In genomic region chr10:132158122-132158741, GRCh38 we compare ENCODE assay signal across 16 cellular contexts. TPM values are rescaled to one million over a fixed set of nuclear protein-coding genes. Genes with fewer than 3 reads are reported as not detected.
DNase-seq lines count a peak whose midpoint lies in the region; FAIRE-seq and TF ChIP-seq lines count a peak whose summit lies in the region.
"Had no signal": no experiment of that assay in that cellular context is flagged by ENCODE, and none has a peak within 500 bp of the region (broad histone marks: within the 10 kb centered on the region; RNA-seq: fewer than 3 reads in every experiment).

No MANE protein-coding gene starts in this region.

- no peak overlapping the region for H3K18ac ChIP-seq in H1 (ENCODE audit: extremely low read depth, low read length)

- peaks cover 32% of the 10 kb centered on the region for H3K4me1 ChIP-seq in CD4-positive, alpha-beta memory T cell (ENCODE audit: insufficient read depth, low read length)
- H3K4me1 ChIP-seq in H1 (replicated peaks in 1 of 4; ENCODE audit: control insufficient read depth in 3 of 4, insufficient read depth in 4 of 4, low read length in 3 of 4), result peaks cover 0 to 11% (median 6%) of the 10 kb centered on the region in 4 experiments; a peak in 6 of 7 replicates

- H3K56ac ChIP-seq in H1 (replicated peaks; ENCODE audit: insufficient read length, low read depth, low read length), result no peak overlapping the region

- peaks cover 0 to 9% (median 0%) of the 10 kb centered on the region in 8 donors for H3K9me3 Mint-ChIP-seq in CD4-positive, alpha-beta memory T cell
- no peaks in the 10 kb centered on the region for H3K9me3 Mint-ChIP-seq in activated CD4-positive, alpha-beta T cell treated with anti-CD3 and anti-CD28 coated beads, Interleukin-2, amount 10 ng/mL, durations not matched to agents 7 days and 5 days
- H3K9me3 Mint-ChIP-seq in nephron progenitor cell, result no peaks in the 10 kb centered on the region
- H3K9me3 Mint-ChIP-seq: mesothelial cell of epicardium had no signal

- H3K4me1 Mint-ChIP-seq in CD4-positive, alpha-beta memory T cell, result peaks cover 14 to 40% (median 33%) of the 10 kb centered on the region in 4 donors
- peaks cover 31% of the 10 kb centered on the region for H3K4me1 Mint-ChIP-seq in activated CD4-positive, alpha-beta T cell treated with anti-CD3 and anti-CD28 coated beads, Interleukin-2, amount 10 ng/mL, durations not matched to agents 7 days and 5 days
- peaks cover 9% of the 10 kb centered on the region for H3K4me1 Mint-ChIP-seq in nephron progenitor cell
- H3K4me1 Mint-ChIP-seq: mesothelial cell of epicardium had no signal

- H4K5ac ChIP-seq in H1 (ENCODE audit: insufficient read length, low read depth, low read length), result no peak overlapping the region

- no peak overlapping the region for H3K9ac ChIP-seq in H1 (replicated peaks in 1 of 4; ENCODE audit: extremely low read depth in 1 of 4, low read depth in 3 of 4, low read length in 3 of 4)

- no peak for TF ChIP-seq RAD21 in H1 (IDR thresholded peaks at IDR 0.05 in 1 of 2, conservative IDR thresholded peaks at IDR 0.05 in 1 of 2; ENCODE audit: low read depth in 2 of 2, low read length in 2 of 2)

- TF ChIP-seq CTCF in H1 (IDR thresholded peaks at IDR 0.05; ENCODE audit: control extremely low read depth in 1 of 3, insufficient read depth in 1 of 3, low read depth in 1 of 3, low read length in 3 of 3) (no peak), nephron progenitor cell (IDR thresholded peaks at IDR 0.05) (no peak)

- H3K27me3 Mint-ChIP-seq in CD4-positive, alpha-beta memory T cell, result no peaks in the 10 kb centered on the region
- H3K27me3 Mint-ChIP-seq in activated CD4-positive, alpha-beta T cell treated with anti-CD3 and anti-CD28 coated beads, Interleukin-2, amount 10 ng/mL, durations not matched to agents 7 days and 5 days, result no peaks in the 10 kb centered on the region
- H3K27me3 Mint-ChIP-seq in nephron progenitor cell (ENCODE audit: low read depth, poor library complexity), result peaks cover 7% of the 10 kb centered on the region

- H3K36me3 ChIP-seq in CD4-positive, alpha-beta memory T cell (ENCODE audit: insufficient read depth, low read length), result no peaks in the 10 kb centered on the region
- no peaks in the 10 kb centered on the region; a peak in 1 of 8 replicates for H3K36me3 ChIP-seq in H1 (ENCODE audit: control insufficient read depth in 2 of 4, insufficient read depth in 4 of 4, low read length in 3 of 4)

- no peaks in the 10 kb centered on the region for H3K79me1 ChIP-seq in H1 (ENCODE audit: low read depth, low read length)

- H3K27me3 ChIP-seq in CD4-positive, alpha-beta memory T cell (ENCODE audit: insufficient read depth, low read length), result no peaks in the 10 kb centered on the region
- no peaks in the 10 kb centered on the region; a peak in 1 of 7 replicates for H3K27me3 ChIP-seq in H1 (replicated peaks in 1 of 4; ENCODE audit: control insufficient read depth in 3 of 4, extremely low read depth in 1 of 4, insufficient read depth in 3 of 4, low read length in 3 of 4)
- H3K27me3 ChIP-seq: heart left ventricle had no signal

- TF ChIP-seq EP300 in H1 (IDR thresholded peaks at IDR 0.05; ENCODE audit: borderline replicate concordance in 1 of 2, low read depth in 2 of 2, low read length in 2 of 2), result no peak

- no peak overlapping the region for H2BK120ac ChIP-seq in H1 (replicated peaks; ENCODE audit: low read depth, low read length)

- TF ChIP-seq POLR2A in H54 (IDR thresholded peaks at IDR 0.05; ENCODE audit: low read depth, low read length) (no peak), H1 (IDR thresholded peaks at IDR 0.05; ENCODE audit: control extremely low read depth in 1 of 2, low read depth in 2 of 2, low read length in 2 of 2) (no peak)

- H3K27ac ChIP-seq in CD4-positive, alpha-beta memory T cell (ENCODE audit: low read depth, low read length), result peak overlapping the region; percentile 97
- no peak overlapping the region for H3K27ac ChIP-seq in H1 (ENCODE audit: low read depth, low read length)
- H3K27ac ChIP-seq: heart left ventricle, HL-60 had no signal

- peak overlapping the region in 4 of 8 donors; percentile 7 to 54 (median 12) for H3K4me3 Mint-ChIP-seq in CD4-positive, alpha-beta memory T cell
- H3K4me3 Mint-ChIP-seq in activated CD4-positive, alpha-beta T cell treated with anti-CD3 and anti-CD28 coated beads, Interleukin-2, amount 10 ng/mL, durations not matched to agents 7 days and 5 days, result no peak overlapping the region
- no peak overlapping the region for H3K4me3 Mint-ChIP-seq in nephron progenitor cell
- H3K4me3 Mint-ChIP-seq: mesothelial cell of epicardium had no signal

- no peak overlapping the region for H2AFZ ChIP-seq in H1 (ENCODE audit: low read length)

- H3K79me2 ChIP-seq in H1 (ENCODE audit: control insufficient read depth in 1 of 2, insufficient read depth in 2 of 2, low read length in 2 of 2), result no peaks in the 10 kb centered on the region

- no peak overlapping the region for H2AK5ac ChIP-seq in H1 (ENCODE audit: low read depth, low read length)

- no peak overlapping the region for H3K4ac ChIP-seq in H1 (replicated peaks; ENCODE audit: insufficient read length, low read depth, low read length)

- no peak overlapping the region for H2BK12ac ChIP-seq in H1 (ENCODE audit: low read depth, low read length)

- WGBS in H1 (ENCODE audit: extremely low coverage in 1 of 2, insufficient coverage in 1 of 2, insufficient read length in 1 of 2, insufficient replicate concordance in 2 of 2, low coverage in 1 of 2, low lambda C conversion rate in 2 of 2, missing lambda C conversion rate in 1 of 2), 2 experiments, result 92% methylated on average over 2 of the region's 2 CpGs; no CpG with 5 or more reads in 1 of the 2 experiments

- peaks cover 0 to 2% of the 10 kb centered on the region in 2 experiments for H4K20me1 ChIP-seq in H1 (replicated peaks in 1 of 2; ENCODE audit: control insufficient read depth in 1 of 2, insufficient read depth in 2 of 2, low read length in 2 of 2)

- no peaks in the 10 kb centered on the region for H3K36me3 Mint-ChIP-seq in CD4-positive, alpha-beta memory T cell
- peaks cover 2% of the 10 kb centered on the region for H3K36me3 Mint-ChIP-seq in activated CD4-positive, alpha-beta T cell treated with anti-CD3 and anti-CD28 coated beads, Interleukin-2, amount 10 ng/mL, durations not matched to agents 7 days and 5 days (ENCODE audit: low read depth)
- no peaks in the 10 kb centered on the region for H3K36me3 Mint-ChIP-seq in nephron progenitor cell (ENCODE audit: low read depth)
- H3K36me3 Mint-ChIP-seq: mesothelial cell of epicardium had no signal

- H3K14ac ChIP-seq in H1 (ENCODE audit: insufficient read length), result no peak overlapping the region

- H3K9me3 ChIP-seq in CD4-positive, alpha-beta memory T cell (ENCODE audit: control insufficient read depth in 1 of 2, low read length in 2 of 2), result no peaks in the 10 kb centered on the region
- H3K9me3 ChIP-seq in H1 (ENCODE audit: insufficient read depth in 2 of 2, low read depth in 1 of 2, low read length in 1 of 2), result no peaks in the 10 kb centered on the region
- H3K9me3 ChIP-seq: heart left ventricle had no signal

- H3K4me3 ChIP-seq in CD4-positive, alpha-beta memory T cell (ENCODE audit: low read length in 2 of 2), result no peak overlapping the region
- no peak overlapping the region for H3K4me3 ChIP-seq in H1 (ENCODE audit: extremely low read depth in 1 of 4, insufficient read depth in 2 of 4, low read depth in 3 of 4, low read length in 4 of 4)
- H3K4me3 ChIP-seq: heart left ventricle had no signal

- no peak overlapping the region for H2BK15ac ChIP-seq in H1 (ENCODE audit: low read length)

- no peak overlapping the region for H3K4me2 ChIP-seq in H1 (ENCODE audit: insufficient read depth in 1 of 2, low read depth in 2 of 2, low read length in 2 of 2)

- peaks cover 10% of the 10 kb centered on the region for H3K23me2 ChIP-seq in H1 (ENCODE audit: low read depth, low read length)

- FAIRE-seq in H54 (lab: Jason Lieb, UNC), result no peak
- no peak for FAIRE-seq in H1 (lab: Jason Lieb, UNC)
- FAIRE-seq: TTC549 had no signal

- CTCF ChIA-PET in CD4-positive, alpha-beta memory T cell (lab: Charles Lee; ENCODE audit: partially characterized antibody), result no interaction called here
- CTCF ChIA-PET in activated CD4-positive, alpha-beta T cell treated with anti-CD3 and anti-CD28 coated beads, Interleukin-2, amount 10 ng/mL, durations not matched to agents 7 days and 5 days (lab: Charles Lee), result interaction anchor here (1.0 to 1.1 kb wide), 2 partner anchors 16 to 66 kb away, joined by 3 read pairs; no protein-coding TSS in a partner anchor
- CTCF ChIA-PET in H1 (lab: Charles Lee; ENCODE audit: partially characterized antibody), result no interaction called here

- intact Hi-C loops in CD4-positive, alpha-beta memory T cell (cut with micrococcal nuclease), result loop anchor here (2.0 to 5.0 kb wide), 3 partner anchors 149 to 379 kb away; partner anchors contain the start of genes INPP5A and STK32C

- no peak overlapping the region for H2BK5ac ChIP-seq in H1 (ENCODE audit: low read depth, low read length)

- H2BK20ac ChIP-seq in H1 (ENCODE audit: low read length), result no peak overlapping the region

- H4K91ac ChIP-seq in H1 (replicated peaks; ENCODE audit: insufficient read length, low read length), result no peak overlapping the region

- DNase-seq in CD4-positive, alpha-beta memory T cell, result peak; percentile 66 to 75 (median 73)
- DNase-seq in H54 (ENCODE audit: insufficient read length, low spot score) (peak; percentile 44), H1 (ENCODE audit: low read depth in 1 of 2, low spot score in 2 of 2) (no peak), NOMO-1 treated with dmso at 0.1 percent for 144 hours (lab: John Stamatoyannopoulos, UW; ENCODE audit: unreplicated experiment) (no peak), glomerular visceral epithelial cell (ENCODE audit: extremely low spot score) (no peak), nephron progenitor cell (no peak), COLO668 (lab: John Stamatoyannopoulos, UW; ENCODE audit: unreplicated experiment) (no peak)
- DNase-seq in activated CD4-positive, alpha-beta T cell treated with anti-CD3 and anti-CD28 coated beads, Interleukin-2, amount 10 ng/mL, durations not matched to agents 7 days and 5 days, result peak; percentile 44
- DNase-seq: C1 segment of cervical spinal cord, MV-4-11, retina, trophoblast cell had no signal

- POLR2A ChIA-PET in CD4-positive, alpha-beta memory T cell (lab: Charles Lee; ENCODE audit: partially characterized antibody), result no interaction called here
- POLR2A ChIA-PET in activated CD4-positive, alpha-beta T cell treated with anti-CD3 and anti-CD28 coated beads, Interleukin-2, amount 10 ng/mL, durations not matched to agents 7 days and 5 days (lab: Charles Lee), result no interaction called here
- POLR2A ChIA-PET in H1 (lab: Charles Lee; ENCODE audit: partially characterized antibody), result interaction anchor here (0.5 kb wide), 1 partner anchor 169 kb away, joined by 4 read pairs; no protein-coding TSS in a partner anchor

- peak overlapping the region; percentile 85; the same call in 1 of the 2 replicates for H4K8ac ChIP-seq in H1 (ENCODE audit: extremely low read depth, insufficient read depth, low read length)

- peak overlapping the region; percentile 93 to 96 (median 94) for H3K27ac Mint-ChIP-seq in CD4-positive, alpha-beta memory T cell
- peak overlapping the region; percentile 63 for H3K27ac Mint-ChIP-seq in activated CD4-positive, alpha-beta T cell treated with anti-CD3 and anti-CD28 coated beads, Interleukin-2, amount 10 ng/mL, durations not matched to agents 7 days and 5 days
- H3K27ac Mint-ChIP-seq in nephron progenitor cell, result no peak overlapping the region
- H3K27ac Mint-ChIP-seq: mesothelial cell of epicardium had no signal

- no peak overlapping the region for H3K23ac ChIP-seq in H1 (ENCODE audit: insufficient read length)

RNA-seq across cellular contexts. Expression of gene DPYSL4, which starts 28.5 kb away (rescaled TPM):
- total RNA-seq in CD4-positive, alpha-beta memory T cell, result 1 to 10 TPM in 1 of 2 experiments, under 1 TPM in 1; 0.58 to 1.8 TPM
- polyA plus RNA-seq in CD4-positive, alpha-beta memory T cell, result under 1 TPM; 0.21 to 0.24 TPM
- 1 to 10 TPM; 1.2 to 1.6 TPM for total RNA-seq in activated CD4-positive, alpha-beta T cell treated with anti-CD3 and anti-CD28 coated beads, Interleukin-2, amount 10 ng/mL, durations not matched to agents 7 days and 5 days
- total RNA-seq in H1 (2021; fragmentation: NEBNext Ultra II Directional; extraction: Animal tissue kit (Norgen Biotek cat#: 25700)), result 15.2 and 16.4 TPM in 2 replicates
- polyA plus RNA-seq in H1 (2011; rRNA removed), result 12.9 and 21.6 TPM in 2 replicates
- polyA plus RNA-seq in H1 (2011; cell fraction: cytosol; rRNA removed), result 12.2 TPM
- 51.0 TPM for polyA plus RNA-seq in H1 (2011; cell fraction: nucleus; rRNA removed)
- polyA plus RNA-seq in H1 (2012, experiment 1 of 2), result 17.8 to 24.2 TPM (median 20.8 TPM) in 4 replicates
- 13.3 TPM for polyA plus RNA-seq in H1 (2012, experiment 2 of 2)
- 15.1 TPM for polyA plus RNA-seq in H1 (2013, experiment 1 of 2)
- 13.3 TPM for polyA plus RNA-seq in H1 (2013, experiment 2 of 2)
- polyA minus RNA-seq in H1 (2011; rRNA and poly(A)+ RNA removed), result 7.1 and 10.2 TPM in 2 replicates
- polyA minus RNA-seq in H1 (2011; cell fraction: cytosol; rRNA and poly(A)+ RNA removed), result 7.7 TPM
- 9.5 TPM for polyA minus RNA-seq in H1 (2011; cell fraction: nucleus; rRNA and poly(A)+ RNA removed)

Comparison
In these comparisons a context has a peak if more than half of its experiments do, and no peak if none do; other contexts are left out.
1. DNase-seq: peak in CD4-positive, alpha-beta memory T cell (5 of 5), H54 (single experiment) and activated CD4-positive, alpha-beta T cell treated with anti-CD3 and anti-CD28 coated beads, Interleukin-2, amount 10 ng/mL, durations not matched to agents 7 days and 5 days (single experiment); none in H1 (0 of 2), NOMO-1 treated with dmso at 0.1 percent for 144 hours (single experiment), glomerular visceral epithelial cell (single experiment), nephron progenitor cell (single experiment) and COLO668 (single experiment).